In the genomic region with DNA sequence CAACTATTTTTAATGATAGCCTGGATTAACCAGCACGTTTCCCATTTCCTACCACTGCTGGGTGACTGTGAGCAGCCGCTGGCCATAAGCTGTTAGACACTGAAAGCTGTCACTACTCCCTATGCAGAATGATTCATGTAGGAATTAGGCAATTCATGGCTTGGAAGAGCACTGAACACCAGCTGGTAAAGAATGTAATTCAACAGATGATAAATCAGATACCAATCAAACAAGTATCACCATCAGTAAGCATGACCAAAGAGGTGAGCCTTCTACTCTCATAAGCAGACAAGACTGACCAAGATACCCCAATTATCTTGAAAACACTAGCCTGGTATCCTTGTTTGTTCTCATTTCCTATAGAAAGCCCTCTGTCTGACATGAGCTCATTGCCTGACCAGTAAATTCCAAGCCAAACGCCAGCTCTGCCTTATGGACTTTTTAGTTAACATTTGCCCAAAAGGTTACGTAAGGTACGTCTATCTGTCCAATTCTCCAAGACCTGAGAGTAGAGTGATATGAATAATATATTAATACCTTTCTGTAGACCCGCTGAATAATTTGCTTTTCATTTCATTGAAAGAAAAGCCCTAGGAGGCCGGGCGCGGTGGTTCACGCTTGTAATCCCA, we compare ENCODE assay signal across 19 cellular contexts.
A peak's percentile ranks its signal among the peaks of the same experiment; 100 is the strongest.
DNase-seq lines count a peak whose midpoint lies in the region; ATAC-seq, FAIRE-seq and TF ChIP-seq lines count a peak whose summit lies in the region.
"Had no signal": no experiment of that assay in that cellular context is flagged by ENCODE, and none has a peak within 500 bp of the region (broad histone marks: within the 10 kb centered on the region; RNA-seq: fewer than 3 reads in every experiment).

No MANE protein-coding gene starts in this region.

- no peaks in the 10 kb centered on the region for H3K9me3 ChIP-seq in mesodermal cell (ENCODE audit: control insufficient read depth, low read length)
- H3K9me3 ChIP-seq: ascending aorta, sigmoid colon had no signal

- 94 to 96% methylated on average over 6 to 7 of the region's 10 CpGs for WGBS in mesodermal cell (ENCODE audit: insufficient coverage in 2 of 2), 2 experiments

- no peak for TF ChIP-seq CTCF in bronchial epithelial cell (IDR thresholded peaks at IDR 0.05; ENCODE audit: insufficient read depth, low read length, severe bottlenecking)

- ATAC-seq in HG02981 (IDR thresholded peaks at IDR 0.05; ENCODE audit: unreplicated experiment): no peak
- ATAC-seq: foreskin keratinocyte, left colon, Right ventricle myocardium inferior had no signal

- H3K36me3 ChIP-seq in bronchial epithelial cell (ENCODE audit: control insufficient read depth, insufficient read depth, low read length) (no peaks in the 10 kb centered on the region), mesodermal cell (ENCODE audit: control insufficient read depth, insufficient read depth, low read length) (no peaks in the 10 kb centered on the region)
- H3K36me3 ChIP-seq: ascending aorta, sigmoid colon had no signal

- DNase-seq in H4 (ENCODE audit: low spot score) (peak; percentile 52), NCI-H2171 (lab: John Stamatoyannopoulos, UW) (peak; percentile 15), bronchial epithelial cell (ENCODE audit: low read depth) (peak; percentile 47), NK-92 (lab: John Stamatoyannopoulos, UW; ENCODE audit: unreplicated experiment) (no peak), NAMALWA (ENCODE audit: low spot score) (no peak)
- no peak for DNase-seq in stimulated activated CD4-positive, alpha-beta T cell treated with anti-CD3 and anti-CD28 coated beads, Interleukin-2, amount 100 ng/mL, for 24 hours
- DNase-seq: activated CD4-positive, CD25-positive, alpha-beta regulatory T cell treated with anti-CD3 and anti-CD28 coated beads, Interleukin-2, amount 50 U/mL, for 72 hours; activated gamma-delta T cell; AML-193; left colon; NCI-H1105; sigmoid colon; stimulated activated CD4-positive, alpha-beta T cell treated with anti-CD3 and anti-CD28 coated beads, Interleukin-4, amount 100 ng/mL, for 24 hours had no signal

- H3K27me3 ChIP-seq in bronchial epithelial cell (ENCODE audit: control insufficient read depth, insufficient read depth, low read length): no peaks in the 10 kb centered on the region
- H3K27me3 ChIP-seq: ascending aorta, foreskin keratinocyte, sigmoid colon had no signal

- H3K4me3 ChIP-seq in bronchial epithelial cell (ENCODE audit: low read depth, low read length): no peak overlapping the region
- H3K4me3 ChIP-seq in mesodermal cell (ENCODE audit: extremely low read depth, insufficient read depth, low read length, poor library complexity, severe bottlenecking): no peak overlapping the region
- H3K4me3 ChIP-seq: ascending aorta, sigmoid colon had no signal

- FAIRE-seq in bronchial epithelial cell (lab: Jason Lieb, UNC): no peak
- FAIRE-seq: colon had no signal

- peak overlapping the region; percentile 23 for H3K27ac ChIP-seq in mesodermal cell (ENCODE audit: low read depth, low read length, severe bottlenecking)
- H3K27ac ChIP-seq: ascending aorta, foreskin keratinocyte, sigmoid colon had no signal

- H3K4me1 ChIP-seq in mesodermal cell (ENCODE audit: control insufficient read depth, insufficient read depth, low read length, poor library complexity, severe bottlenecking): peaks cover 6% of the 10 kb centered on the region
- H3K4me1 ChIP-seq: ascending aorta, foreskin keratinocyte had no signal

Comparison
In these comparisons a context has a peak if more than half of its experiments do, and no peak if none do; other contexts are left out.
1. DNase-seq: peak in H4 (single experiment), NCI-H2171 (single experiment) and bronchial epithelial cell (single experiment); none in NK-92 (single experiment), stimulated activated CD4-positive, alpha-beta T cell treated with anti-CD3 and anti-CD28 coated beads, Interleukin-2, amount 100 ng/mL, for 24 hours (0 of 2) and NAMALWA (single experiment).